Comparison of ENCODE assay signal across 1 cellular context in genomic region chr10:114616516-114616915, GRCh38.
TF ChIP-seq lines count a peak whose summit lies in the region.

No MANE protein-coding gene starts in this region.

TF ChIP-seq in HepG2, 621 proteins besides CTCF, POLR2A, EP300 and RAD21 (continued from another document):
- TF ChIP-seq ATF3 (CRISPR knock-in tag; IDR thresholded peaks at IDR 0.05): no peak
- no peak for TF ChIP-seq GPBP1L1 (CRISPR knock-in tag; IDR thresholded peaks at IDR 0.05)
- no peak for TF ChIP-seq REPIN1 (CRISPR knock-in tag; IDR thresholded peaks at IDR 0.05; ENCODE audit: borderline replicate concordance, low read depth)
